In the genomic region with DNA sequence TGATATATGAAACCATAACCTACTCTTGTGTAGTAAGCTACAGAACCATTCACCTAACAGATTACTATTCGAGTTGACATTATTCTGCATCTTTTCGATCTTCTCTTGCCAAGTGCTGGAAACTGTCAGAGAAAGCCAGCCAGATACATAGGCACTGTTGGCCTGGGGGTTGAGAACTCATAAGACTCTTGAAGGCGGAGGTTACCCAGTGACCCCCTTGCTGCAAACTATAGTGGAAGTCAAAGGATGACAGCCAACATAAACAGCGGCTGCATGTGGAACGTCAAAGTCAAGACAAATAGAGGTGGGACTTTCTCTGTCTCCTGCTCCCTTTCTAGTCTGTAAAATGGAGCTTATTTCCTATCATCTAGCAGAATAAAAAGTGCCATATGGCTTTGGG, we compare ENCODE assay signal across 35 cellular contexts.
"Had no signal": no experiment of that assay in that cellular context is flagged by ENCODE, and none has a peak within 500 bp of the region (broad histone marks: within the 10 kb centered on the region; RNA-seq: fewer than 3 reads in every experiment).

No MANE protein-coding gene starts in this region.

- H3K27ac Mint-ChIP-seq: activated B cell treated with CpG ODN at 0.5 μM for 24 hours; activated CD4-positive, alpha-beta memory T cell treated with anti-CD3 and anti-CD28 coated beads for 36 hours; activated CD4-positive, alpha-beta T cell treated with anti-CD3 and anti-CD28 coated beads, Interleukin-2, amount 10 ng/mL, durations not matched to agents 24 days and 14 days; activated CD8-positive, alpha-beta T cell treated with anti-CD3 and anti-CD28 coated beads for 36 hours; activated naive CD4-positive, alpha-beta T cell treated with anti-CD3 and anti-CD28 coated beads for 36 hours; activated naive CD4-positive, alpha-beta T cell treated with anti-CD3 and anti-CD28 coated beads, Interleukin-2, amount 50 U/mL, for 72 hours; activated naive CD8-positive, alpha-beta T cell treated with anti-CD3 and anti-CD28 coated beads for 36 hours; activated T-cell treated with anti-CD3 and anti-CD28 coated beads, Interleukin-2, amount 50 U/mL, for 72 hours; activated T-helper 1 cell treated with anti-CD3 and anti-CD28 coated beads, Interleukin-12 subunit alpha, Interleukin-12 subunit beta, Interleukin-2, Interleukin-4 antibody, amounts not matched to agents 30 ng/mL and 10 ng/mL and 1 ng/mL, durations not matched to agents 14 hours and 24 hours and 36 hours; activated T-helper 17 cell treated with anti-CD3 and anti-CD28 coated beads, Interleukin-2, amount 50 U/mL, for 72 hours; T-helper 1 cell treated with Interleukin-12 subunit alpha and Interleukin-12 subunit beta and Interleukin-4 antibody, amounts not matched to agents 30 μg/mL and 1 μg/mL, for 36 hours; T-helper 2 cell treated with Interferon-gamma antibody and Interleukin-4, amounts not matched to agents 5 μg/mL and 100 μg/mL, for 36 hours had no signal

- H3K27ac ChIP-seq: adrenal gland, body of pancreas, brain microvascular endothelial cell, breast epithelium, VCaP had no signal

- H3K4me3 Mint-ChIP-seq: activated B cell treated with CpG ODN at 0.5 μM for 24 hours; activated CD4-positive, alpha-beta memory T cell treated with anti-CD3 and anti-CD28 coated beads for 36 hours; activated CD4-positive, alpha-beta T cell treated with anti-CD3 and anti-CD28 coated beads, Interleukin-2, amount 10 ng/mL, durations not matched to agents 24 days and 14 days; activated CD8-positive, alpha-beta T cell treated with anti-CD3 and anti-CD28 coated beads for 36 hours; activated naive CD4-positive, alpha-beta T cell treated with anti-CD3 and anti-CD28 coated beads for 36 hours; activated naive CD8-positive, alpha-beta T cell treated with anti-CD3 and anti-CD28 coated beads for 36 hours; activated T-cell treated with anti-CD3 and anti-CD28 coated beads, Interleukin-2, amount 50 U/mL, for 4 hours; activated T-cell treated with anti-CD3 and anti-CD28 coated beads, Interleukin-2, amount 50 U/mL, for 72 hours; activated T-helper 1 cell treated with anti-CD3 and anti-CD28 coated beads, Interleukin-12 subunit alpha, Interleukin-12 subunit beta, Interleukin-2, Interleukin-4 antibody, amounts not matched to agents 30 ng/mL and 10 ng/mL and 1 ng/mL, durations not matched to agents 14 hours and 24 hours and 36 hours; activated T-helper 17 cell treated with anti-CD3 and anti-CD28 coated beads, Interleukin-2, amount 50 U/mL, for 72 hours; T-helper 1 cell treated with Interleukin-12 subunit alpha and Interleukin-12 subunit beta and Interleukin-4 antibody, amounts not matched to agents 30 μg/mL and 1 μg/mL, for 36 hours; T-helper 2 cell treated with Interferon-gamma antibody and Interleukin-4, amounts not matched to agents 5 μg/mL and 100 μg/mL, for 36 hours had no signal

- H3K4me1 Mint-ChIP-seq: activated B cell treated with CpG ODN at 0.5 μM for 24 hours; activated CD4-positive, alpha-beta T cell treated with anti-CD3 and anti-CD28 coated beads, Interleukin-2, amount 10 ng/mL, durations not matched to agents 24 days and 14 days; activated naive CD8-positive, alpha-beta T cell treated with anti-CD3 and anti-CD28 coated beads for 36 hours; activated T-helper 17 cell treated with anti-CD3 and anti-CD28 coated beads, Interleukin-2, amount 50 U/mL, for 72 hours had no signal

- H3K27me3 ChIP-seq: adrenal gland, body of pancreas, brain microvascular endothelial cell, breast epithelium had no signal

- H3K9me3 Mint-ChIP-seq: activated CD4-positive, alpha-beta memory T cell treated with anti-CD3 and anti-CD28 coated beads for 36 hours; activated CD8-positive, alpha-beta T cell treated with anti-CD3 and anti-CD28 coated beads for 36 hours; activated naive CD8-positive, alpha-beta T cell treated with anti-CD3 and anti-CD28 coated beads for 36 hours; activated T-helper 1 cell treated with anti-CD3 and anti-CD28 coated beads, Interleukin-12 subunit alpha, Interleukin-12 subunit beta, Interleukin-2, Interleukin-4 antibody, amounts not matched to agents 30 ng/mL and 10 ng/mL and 1 ng/mL, durations not matched to agents 14 hours and 24 hours and 36 hours; activated T-helper 17 cell treated with anti-CD3 and anti-CD28 coated beads, Interleukin-2, amount 50 U/mL, for 72 hours; T-helper 2 cell treated with Interferon-gamma antibody and Interleukin-4, amounts not matched to agents 5 μg/mL and 100 μg/mL, for 36 hours had no signal

- H3K36me3 Mint-ChIP-seq: activated CD4-positive, alpha-beta memory T cell treated with anti-CD3 and anti-CD28 coated beads for 36 hours; activated naive CD8-positive, alpha-beta T cell treated with anti-CD3 and anti-CD28 coated beads for 36 hours had no signal

- H3K27me3 Mint-ChIP-seq: activated B cell treated with CpG ODN at 0.5 μM for 24 hours; activated CD4-positive, alpha-beta T cell treated with anti-CD3 and anti-CD28 coated beads, Interleukin-2, amount 10 ng/mL, durations not matched to agents 24 days and 14 days; activated CD8-positive, alpha-beta T cell treated with anti-CD3 and anti-CD28 coated beads for 36 hours; activated naive CD8-positive, alpha-beta T cell treated with anti-CD3 and anti-CD28 coated beads for 36 hours had no signal

- H3K36me3 ChIP-seq: adrenal gland, brain microvascular endothelial cell, breast epithelium had no signal

- H3K4me3 ChIP-seq: adrenal gland, body of pancreas, breast epithelium had no signal

- H3K9me3 ChIP-seq: adrenal gland, body of pancreas, breast epithelium had no signal

- H3K4me1 ChIP-seq: body of pancreas, breast epithelium had no signal

- DNase-seq: activated B cell treated with CpG ODN at 0.5 μM for 24 hours; activated CD4-positive, alpha-beta memory T cell treated with anti-CD3 and anti-CD28 coated beads for 36 hours; activated CD4-positive, alpha-beta T cell treated with anti-CD3 and anti-CD28 coated beads for 4 hours; activated CD4-positive, alpha-beta T cell treated with anti-CD3 and anti-CD28 coated beads, Interleukin-2, amount 10 ng/mL, durations not matched to agents 24 days and 14 days; activated CD4-positive, alpha-beta T cell treated with anti-CD3 and anti-CD28 coated beads, Interleukin-2, amount 50 U/mL, for 1 hour; activated CD4-positive, alpha-beta T cell treated with anti-CD3 and anti-CD28 coated beads, Interleukin-2, amount 50 U/mL, for 4 hours; activated CD4-positive, CD25-positive, alpha-beta regulatory T cell treated with anti-CD3 and anti-CD28 coated beads, Interleukin-2, amount 50 U/mL, for 72 hours; activated CD8-positive, alpha-beta memory T cell treated with anti-CD3 and anti-CD28 coated beads, Interleukin-2, amount 50 U/mL, for 4 hours; activated CD8-positive, alpha-beta T cell treated with anti-CD3 and anti-CD28 coated beads for 36 hours; activated effector memory CD4-positive, alpha-beta T cell treated with anti-CD3 and anti-CD28 coated beads, Interleukin-2, amount 50 U/mL, for 16 hours; activated gamma-delta T cell treated with Interleukin-2 at 50 U/mL for 16 hours; activated naive CD4-positive, alpha-beta T cell; activated naive CD4-positive, alpha-beta T cell treated with anti-CD3 and anti-CD28 coated beads for 36 hours; activated naive CD4-positive, alpha-beta T cell treated with anti-CD3 and anti-CD28 coated beads, Interleukin-2, amount 50 U/mL, for 16 hours; activated naive CD8-positive, alpha-beta T cell treated with anti-CD3 and anti-CD28 coated beads for 36 hours; activated T-cell treated with anti-CD3 and anti-CD28 coated beads for 4 hours; activated T-cell treated with anti-CD3 and anti-CD28 coated beads, Interleukin-2, amount 50 U/mL, for 1 hour; activated T-cell treated with anti-CD3 and anti-CD28 coated beads, Interleukin-2, amount 50 U/mL, for 4 hours; activated T-cell treated with anti-CD3 and anti-CD28 coated beads, Interleukin-2, amount 50 U/mL, for 72 hours; adrenal gland; amniotic stem cell; aorta; body of pancreas; brain microvascular endothelial cell; central memory CD4-positive, alpha-beta T cell; T-helper 1 cell; T-helper 2 cell; T-helper 9 cell had no signal

- ATAC-seq: activated CD8-positive, alpha-beta T cell treated with anti-CD3 and anti-CD28 coated beads for 36 hours; activated naive CD4-positive, alpha-beta T cell treated with anti-CD3 and anti-CD28 coated beads, Interleukin-2, amount 50 U/mL, for 72 hours; activated T-cell treated with anti-CD3 and anti-CD28 coated beads, Interleukin-2, amount 50 U/mL, for 4 hours; activated T-cell treated with anti-CD3 and anti-CD28 coated beads, Interleukin-2, amount 50 U/mL, for 72 hours; activated T-helper 17 cell treated with anti-CD3 and anti-CD28 coated beads, Interleukin-2, amount 50 U/mL, for 72 hours; body of pancreas had no signal
